Comparison of ENCODE assay signal across 12 cellular contexts in the genomic region with DNA sequence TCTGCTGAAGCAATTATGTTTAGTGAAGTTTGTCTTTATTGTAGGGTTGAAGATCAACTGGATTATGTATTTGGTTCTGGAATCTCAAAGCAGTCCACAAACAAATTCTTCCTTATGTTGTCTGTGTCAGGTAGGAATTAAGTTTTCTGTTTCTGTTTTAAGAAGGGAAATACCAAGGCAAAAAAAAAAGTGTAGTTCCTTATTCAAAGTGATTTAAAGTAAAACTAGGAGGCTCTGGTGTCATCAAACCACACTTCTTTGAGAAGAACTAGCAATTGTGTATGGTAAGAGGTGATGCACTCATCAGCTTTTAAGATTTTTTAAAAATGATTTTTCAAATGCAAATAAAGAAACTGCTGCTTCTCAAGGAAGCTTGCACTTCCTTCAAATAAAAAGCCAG. TPM values are rescaled to one million over a fixed set of nuclear protein-coding genes. Genes with fewer than 3 reads are reported as not detected.
A peak's percentile ranks its signal among the peaks of the same experiment; 100 is the strongest.
DNase-seq lines count a peak whose midpoint lies in the region; ATAC-seq and TF ChIP-seq lines count a peak whose summit lies in the region.
"Had no signal": no experiment of that assay in that cellular context is flagged by ENCODE, and none has a peak within 500 bp of the region (broad histone marks: within the 10 kb centered on the region; RNA-seq: fewer than 3 reads in every experiment).

No MANE protein-coding gene starts in this region.

- H3F3A ChIP-seq in GM23248 (ENCODE audit: insufficient read depth), result peaks cover 19% of the 10 kb centered on the region; the same call in 1 of the 2 replicates

- H4K20me1 ChIP-seq in GM23248 (ENCODE audit: insufficient read depth), result no peaks in the 10 kb centered on the region

- no peak overlapping the region for H3K4me2 ChIP-seq in GM23248 (ENCODE audit: unreplicated experiment)

- ATAC-seq in WTC11 (no peak), memory B cell (ENCODE audit: low read depth) (no peak), heart right ventricle (no peak)

- H3K9ac ChIP-seq in GM23248, result no peak overlapping the region

- H3K27me3 Mint-ChIP-seq in CD4-positive, alpha-beta memory T cell, result no peaks in the 10 kb centered on the region
- H3K27me3 Mint-ChIP-seq in WTC11 (ENCODE audit: low read depth) (no peaks in the 10 kb centered on the region), memory B cell (no peaks in the 10 kb centered on the region)

- in situ Hi-C loops in GM23248 (cut with MboI), result no loop called here

- intact Hi-C loops in CD4-positive, alpha-beta memory T cell (cut with micrococcal nuclease), result loop anchor here (10.0 kb wide), 1 partner anchor 870 kb away; a partner anchor contains a TSS
- intact Hi-C loops in heart right ventricle (cut with DNase I), result loop anchor here in 1 of 10 donors (10.0 kb wide), 1 partner anchor 610 kb away; no protein-coding TSS in a partner anchor

- 0 out of 2 replicates have a peak overlapping the region, but pooled peaks have one; percentile 2 for H2AFZ ChIP-seq in GM23248

- no peak for TF ChIP-seq CTCF in WTC11 (IDR thresholded peaks at IDR 0.05)
- no peak for TF ChIP-seq CTCF in heart right ventricle (IDR thresholded peaks at IDR 0.05)

- peaks cover 17% of the 10 kb centered on the region for H3K4me1 ChIP-seq in CD4-positive, alpha-beta memory T cell (ENCODE audit: insufficient read depth, low read length)
- H3K4me1 ChIP-seq in GM23248 (ENCODE audit: insufficient read depth), result peaks cover 6% of the 10 kb centered on the region
- H3K4me1 ChIP-seq in heart right ventricle, result peaks cover 0 to 28% (median 18%) of the 10 kb centered on the region in 9 donors

- no peak for TF ChIP-seq POLR2A in erythroblast (IDR thresholded peaks at IDR 0.05; ENCODE audit: low read length)

- H3K36me3 ChIP-seq in CD4-positive, alpha-beta memory T cell (ENCODE audit: insufficient read depth, low read length), result no peaks in the 10 kb centered on the region
- H3K36me3 ChIP-seq in GM23248 (ENCODE audit: low read depth), result no peaks in the 10 kb centered on the region
- peaks cover 0 to 29% (median 5%) of the 10 kb centered on the region in 9 donors for H3K36me3 ChIP-seq in heart right ventricle

- H3K27ac ChIP-seq in CD4-positive, alpha-beta memory T cell (ENCODE audit: low read depth, low read length), result no peak overlapping the region
- H3K27ac ChIP-seq in GM23248, result no peak overlapping the region
- no peak overlapping the region for H3K27ac ChIP-seq in heart right ventricle
- H3K27ac ChIP-seq: HL-60 had no signal

- H3K4me3 ChIP-seq in CD4-positive, alpha-beta memory T cell (ENCODE audit: low read length in 2 of 2), result no peak overlapping the region
- H3K4me3 ChIP-seq in GM23248 (no peak overlapping the region), heart right ventricle (peak overlapping the region in 1 of 10 donors; percentile 70)

- H3K27me3 ChIP-seq in CD4-positive, alpha-beta memory T cell (ENCODE audit: insufficient read depth, low read length), result no peaks in the 10 kb centered on the region
- H3K27me3 ChIP-seq in GM23248 (replicated peaks; ENCODE audit: insufficient read depth) (no peaks in the 10 kb centered on the region), heart right ventricle (no peaks in the 10 kb centered on the region)

- no peaks in the 10 kb centered on the region for H3K9me3 ChIP-seq in CD4-positive, alpha-beta memory T cell (ENCODE audit: control insufficient read depth in 1 of 2, low read length in 2 of 2)
- H3K9me3 ChIP-seq in GM23248 (ENCODE audit: low read depth) (no peaks in the 10 kb centered on the region), heart right ventricle (no peaks in the 10 kb centered on the region)

- H3K36me3 Mint-ChIP-seq in CD4-positive, alpha-beta memory T cell, result peaks cover 9 to 14% of the 10 kb centered on the region in 2 donors
- H3K36me3 Mint-ChIP-seq in WTC11, result peaks cover 20% of the 10 kb centered on the region
- H3K36me3 Mint-ChIP-seq in memory B cell, result peaks cover 11% of the 10 kb centered on the region

- no peaks in the 10 kb centered on the region for H3K79me2 ChIP-seq in GM23248 (ENCODE audit: insufficient read depth)

- H3K9me2 ChIP-seq in GM23248 (ENCODE audit: insufficient read depth), result no peaks in the 10 kb centered on the region

- CTCF ChIA-PET in CD4-positive, alpha-beta memory T cell (lab: Charles Lee; ENCODE audit: partially characterized antibody), result interaction anchor here (1.0 kb wide), 1 partner anchor 45 kb away, joined by 3 read pairs; no protein-coding TSS in a partner anchor
- CTCF ChIA-PET in WTC11 (lab: Charles Lee), result no interaction called here

- peak overlapping the region in 5 of 8 donors; percentile 1 to 60 (median 36) for H3K4me3 Mint-ChIP-seq in CD4-positive, alpha-beta memory T cell
- H3K4me3 Mint-ChIP-seq in WTC11, result peak overlapping the region; percentile 99
- peak overlapping the region; percentile 53 for H3K4me3 Mint-ChIP-seq in memory B cell

- POLR2A ChIA-PET in CD4-positive, alpha-beta memory T cell (lab: Charles Lee; ENCODE audit: partially characterized antibody), result interaction anchor here (3.1 kb wide), 1 partner anchor 253 kb away, joined by 17 read pairs; a partner anchor contains a TSS
- POLR2A ChIA-PET in WTC11 (lab: Charles Lee), result no interaction called here

- peaks cover 0 to 2% (median 0%) of the 10 kb centered on the region in 8 donors for H3K9me3 Mint-ChIP-seq in CD4-positive, alpha-beta memory T cell
- no peaks in the 10 kb centered on the region for H3K9me3 Mint-ChIP-seq in WTC11
- no peaks in the 10 kb centered on the region for H3K9me3 Mint-ChIP-seq in memory B cell

- no peak for DNase-seq in CD4-positive, alpha-beta memory T cell
- DNase-seq in GM23248 (no peak), WTC11 (ENCODE audit: low spot score) (no peak), memory B cell (ENCODE audit: low spot score in 2 of 2) (no peak), erythroblast (lab: John Stamatoyannopoulos, UW) (no peak), heart right ventricle (no peak), kidney glomerular epithelial cell (lab: John Stamatoyannopoulos, UW) (no peak), DMS 273 treated with DMSO at 0.1 percent for 48 hours (lab: John Stamatoyannopoulos, UW) (no peak)
- DNase-seq: activated CD4-positive, alpha-beta T cell treated with anti-CD3 and anti-CD28 coated beads, Interleukin-2, amount 50 U/mL, for 48 hours; cortex of kidney; NCI-H510A treated with DMSO at 0.1 percent for 48 hours had no signal

- peaks cover 13 to 26% (median 20%) of the 10 kb centered on the region in 4 donors for H3K4me1 Mint-ChIP-seq in CD4-positive, alpha-beta memory T cell
- H3K4me1 Mint-ChIP-seq in WTC11 (peaks cover 12% of the 10 kb centered on the region), memory B cell (peaks cover 12% of the 10 kb centered on the region)

- peak overlapping the region in 1 of 7 donors; percentile 22 for H3K27ac Mint-ChIP-seq in CD4-positive, alpha-beta memory T cell
- H3K27ac Mint-ChIP-seq in WTC11, result peak overlapping the region; percentile 46; the same call in 1 of the 2 replicates
- H3K27ac Mint-ChIP-seq in memory B cell, result peak overlapping the region; percentile 22

TF ChIP-seq in WTC11, 78 proteins besides CTCF, POLR2A, EP300 and RAD21 (continues in another document):
- TF ChIP-seq, protein P1, sequence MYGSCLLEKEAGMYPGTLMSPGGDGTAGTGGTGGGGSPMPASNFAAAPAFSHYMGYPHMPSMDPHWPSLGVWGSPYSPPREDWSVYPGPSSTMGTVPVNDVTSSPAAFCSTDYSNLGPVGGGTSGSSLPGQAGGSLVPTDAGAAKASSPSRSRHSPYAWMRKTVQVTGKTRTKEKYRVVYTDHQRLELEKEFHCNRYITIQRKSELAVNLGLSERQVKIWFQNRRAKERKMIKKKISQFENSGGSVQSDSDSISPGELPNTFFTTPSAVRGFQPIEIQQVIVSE (CRISPR knock-in tag; IDR thresholded peaks at IDR 0.05; ENCODE audit: borderline replicate concordance), result no peak
- TF ChIP-seq ESRRA (CRISPR knock-in tag; IDR thresholded peaks at IDR 0.05; ENCODE audit: borderline replicate concordance), result no peak
- TF ChIP-seq, protein P2, sequence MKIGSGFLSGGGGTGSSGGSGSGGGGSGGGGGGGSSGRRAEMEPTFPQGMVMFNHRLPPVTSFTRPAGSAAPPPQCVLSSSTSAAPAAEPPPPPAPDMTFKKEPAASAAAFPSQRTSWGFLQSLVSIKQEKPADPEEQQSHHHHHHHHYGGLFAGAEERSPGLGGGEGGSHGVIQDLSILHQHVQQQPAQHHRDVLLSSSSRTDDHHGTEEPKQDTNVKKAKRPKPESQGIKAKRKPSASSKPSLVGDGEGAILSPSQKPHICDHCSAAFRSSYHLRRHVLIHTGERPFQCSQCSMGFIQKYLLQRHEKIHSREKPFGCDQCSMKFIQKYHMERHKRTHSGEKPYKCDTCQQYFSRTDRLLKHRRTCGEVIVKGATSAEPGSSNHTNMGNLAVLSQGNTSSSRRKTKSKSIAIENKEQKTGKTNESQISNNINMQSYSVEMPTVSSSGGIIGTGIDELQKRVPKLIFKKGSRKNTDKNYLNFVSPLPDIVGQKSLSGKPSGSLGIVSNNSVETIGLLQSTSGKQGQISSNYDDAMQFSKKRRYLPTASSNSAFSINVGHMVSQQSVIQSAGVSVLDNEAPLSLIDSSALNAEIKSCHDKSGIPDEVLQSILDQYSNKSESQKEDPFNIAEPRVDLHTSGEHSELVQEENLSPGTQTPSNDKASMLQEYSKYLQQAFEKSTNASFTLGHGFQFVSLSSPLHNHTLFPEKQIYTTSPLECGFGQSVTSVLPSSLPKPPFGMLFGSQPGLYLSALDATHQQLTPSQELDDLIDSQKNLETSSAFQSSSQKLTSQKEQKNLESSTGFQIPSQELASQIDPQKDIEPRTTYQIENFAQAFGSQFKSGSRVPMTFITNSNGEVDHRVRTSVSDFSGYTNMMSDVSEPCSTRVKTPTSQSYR (CRISPR knock-in tag; IDR thresholded peaks at IDR 0.05), result no peak

RNA-seq across cellular contexts. Expression of a gene that starts 1.9 kb away (rescaled TPM):
- total RNA-seq in CD4-positive, alpha-beta memory T cell, result 10 to 100 TPM; 11.3 to 14.5 TPM
- 1 to 10 TPM; 1.4 to 2.8 TPM for polyA plus RNA-seq in CD4-positive, alpha-beta memory T cell
- total RNA-seq in GM23248 (2014; rRNA removed; shearing (Covaris generic)), result 8.2 and 11.5 TPM in 2 replicates
- polyA plus RNA-seq in GM23248 (2016; fragmentation: Nextera tagmentation; extraction: Ambion mirVana), result 3.5 and 4.9 TPM in 2 replicates
- total RNA-seq in WTC11 (2021), result 31.7 to 34.1 TPM (median 32.9 TPM) in 3 replicates
- total RNA-seq in heart right ventricle, result 10 to 100 TPM; 10.5 to 18.0 (median 12.8) TPM
- 10 to 100 TPM in 1 of 2 donors, 1 to 10 TPM in 1; 4.8 to 13.7 TPM for polyA plus RNA-seq in heart right ventricle

Comparison
In these comparisons a context has a peak if more than half of its experiments do, and no peak if none do; other contexts are left out.
1. H3K4me3 Mint-ChIP-seq: peak in every context shown above with its lines; median percentile 99 in WTC11; 53 in memory B cell; 36 in CD4-positive, alpha-beta memory T cell.